2 cellular contexts compared by ENCODE assay signal in genomic region chr20:25227317-25227831, GRCh38.
A peak's percentile ranks its signal among the peaks of the same experiment; 100 is the strongest.
TF ChIP-seq lines count a peak whose summit lies in the region.

No MANE protein-coding gene starts in this region.

TF ChIP-seq in A549, 52 proteins besides CTCF, POLR2A, EP300 and RAD21:
- TF ChIP-seq ELK1 (IDR thresholded peaks at IDR 0.05; ENCODE audit: low read depth, low read length) (no peak), FOSB (CRISPR knock-in tag; IDR thresholded peaks at IDR 0.05) (no peak), JUN (IDR thresholded peaks at IDR 0.05) (peak in 1 of 2 experiments; percentile 24; a peak in 1 of 5 replicates), FOSL2 (IDR thresholded peaks at IDR 0.05) (no peak), FOSL2 (CRISPR knock-in tag; IDR thresholded peaks at IDR 0.05) (peak; percentile 33; the same call in 1 of the 2 replicates)
- TF ChIP-seq, protein P1, sequence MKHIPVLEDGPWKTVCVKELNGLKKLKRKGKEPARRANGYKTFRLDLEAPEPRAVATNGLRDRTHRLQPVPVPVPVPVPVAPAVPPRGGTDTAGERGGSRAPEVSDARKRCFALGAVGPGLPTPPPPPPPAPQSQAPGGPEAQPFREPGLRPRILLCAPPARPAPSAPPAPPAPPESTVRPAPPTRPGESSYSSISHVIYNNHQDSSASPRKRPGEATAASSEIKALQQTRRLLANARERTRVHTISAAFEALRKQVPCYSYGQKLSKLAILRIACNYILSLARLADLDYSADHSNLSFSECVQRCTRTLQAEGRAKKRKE (CRISPR knock-in tag; IDR thresholded peaks at IDR 0.05; ENCODE audit: low read depth): 0 out of 2 replicates have a peak, but pooled peaks have one; percentile 11
- TF ChIP-seq, protein P2, sequence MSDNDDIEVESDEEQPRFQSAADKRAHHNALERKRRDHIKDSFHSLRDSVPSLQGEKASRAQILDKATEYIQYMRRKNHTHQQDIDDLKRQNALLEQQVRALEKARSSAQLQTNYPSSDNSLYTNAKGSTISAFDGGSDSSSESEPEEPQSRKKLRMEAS (IDR thresholded peaks at IDR 0.05): no peak

TF ChIP-seq in endothelial cell of umbilical vein, 7 proteins besides CTCF, POLR2A, EP300 and RAD21 (continued from another document):
- TF ChIP-seq JUN (IDR thresholded peaks at IDR 0.05; ENCODE audit: borderline replicate concordance, insufficient read depth, insufficient read length, low read depth): no peak
